In genomic region chr7:157278791-157279678, GRCh38 we compare ENCODE assay signal across 8 cellular contexts. TPM values are rescaled to one million over a fixed set of nuclear protein-coding genes. Genes with fewer than 3 reads are reported as not detected.
DNase-seq lines count a peak whose midpoint lies in the region; ATAC-seq, FAIRE-seq and TF ChIP-seq lines count a peak whose summit lies in the region.

No MANE protein-coding gene starts in this region.

- peak; percentile 62 for DNase-seq in activated effector memory CD4-positive, alpha-beta T cell treated with anti-CD3 and anti-CD28 coated beads, Interleukin-2, amount 50 U/mL, for 16 hours
- DNase-seq in activated effector memory CD4-positive, alpha-beta T cell treated with Interleukin-2 at 50 U/mL for 16 hours: no peak
- DNase-seq in astrocyte (ENCODE audit: low read depth) (no peak), left kidney (ENCODE audit: low read depth, low spot score) (peak; percentile 52), uterus (no peak), type B pancreatic cell (ENCODE audit: extremely low spot score, unreplicated experiment) (no peak)

- peaks cover 3% of the 10 kb centered on the region for H3K9me3 Mint-ChIP-seq in astrocyte (ENCODE audit: unreplicated experiment)
- no peaks in the 10 kb centered on the region for H3K9me3 Mint-ChIP-seq in type B pancreatic cell

- peak overlapping the region; percentile 77 for H3K4me2 ChIP-seq in astrocyte (ENCODE audit: low read length)

- H3K36me3 ChIP-seq in astrocyte (ENCODE audit: insufficient read depth, low read length): no peaks in the 10 kb centered on the region
- no peaks in the 10 kb centered on the region for H3K36me3 ChIP-seq in uterus

- peak overlapping the region; percentile 73 for H2AFZ ChIP-seq in astrocyte (ENCODE audit: low read depth, low read length)

- ATAC-seq in HG03159 (IDR thresholded peaks at IDR 0.05; ENCODE audit: unreplicated experiment) (no peak), GM18868 (IDR thresholded peaks at IDR 0.05; ENCODE audit: unreplicated experiment) (no peak)

- H3K4me3 ChIP-seq in astrocyte (ENCODE audit: insufficient read depth, low read depth, low read length): peak overlapping the region; percentile 28
- peak overlapping the region; percentile 30 to 34 for H3K4me3 ChIP-seq in uterus

- H3K9ac ChIP-seq in astrocyte (ENCODE audit: low read length): peak overlapping the region; percentile 60

- TF ChIP-seq POLR2A in uterus (IDR thresholded peaks at IDR 0.05): no peak

- H3K4me1 Mint-ChIP-seq in astrocyte (ENCODE audit: low read depth, unreplicated experiment) (peaks cover 6% of the 10 kb centered on the region), type B pancreatic cell (ENCODE audit: unreplicated experiment) (no peaks in the 10 kb centered on the region)

- peaks cover 21% of the 10 kb centered on the region for H3K4me1 ChIP-seq in astrocyte (ENCODE audit: insufficient read depth, low read length)
- H3K4me1 ChIP-seq in uterus: no peaks in the 10 kb centered on the region

- no peak for TF ChIP-seq CTCF in astrocyte (IDR thresholded peaks at IDR 0.05; ENCODE audit: insufficient read depth, low read depth, low read length)
- no peak for TF ChIP-seq CTCF in uterus (IDR thresholded peaks at IDR 0.05)
- no peak for TF ChIP-seq CTCF in type B pancreatic cell (conservative IDR thresholded peaks at IDR 0.05)

- H3K27me3 Mint-ChIP-seq in astrocyte (ENCODE audit: low read depth, unreplicated experiment) (no peaks in the 10 kb centered on the region), type B pancreatic cell (no peaks in the 10 kb centered on the region)

- H3K79me2 ChIP-seq in astrocyte (ENCODE audit: insufficient read depth, low read length): no peaks in the 10 kb centered on the region

- no peaks in the 10 kb centered on the region for H3K9me3 ChIP-seq in astrocyte (ENCODE audit: insufficient read depth, low read depth, low read length)
- no peaks in the 10 kb centered on the region for H3K9me3 ChIP-seq in uterus

- H3K36me3 Mint-ChIP-seq in astrocyte (ENCODE audit: low read depth, unreplicated experiment): peaks cover 7% of the 10 kb centered on the region
- no peaks in the 10 kb centered on the region for H3K36me3 Mint-ChIP-seq in type B pancreatic cell

- H3K27ac Mint-ChIP-seq in astrocyte (ENCODE audit: unreplicated experiment) (no peak overlapping the region), type B pancreatic cell (no peak overlapping the region)

- H3K27ac ChIP-seq in astrocyte (ENCODE audit: low read depth, low read length): no peak overlapping the region
- H3K27ac ChIP-seq in uterus: no peak overlapping the region

- FAIRE-seq in astrocyte (lab: Jason Lieb, UNC): no peak

- intact Hi-C loops in uterus (cut with DNase I; ENCODE audit: low total_unique reads): no loop called here

- H3K27me3 ChIP-seq in astrocyte (ENCODE audit: insufficient read depth, low read length) (no peaks in the 10 kb centered on the region), uterus (peaks cover 0 to 7% of the 10 kb centered on the region in 2 donors)

- no peak overlapping the region for H3K4me3 Mint-ChIP-seq in astrocyte (ENCODE audit: unreplicated experiment)
- no peak overlapping the region for H3K4me3 Mint-ChIP-seq in type B pancreatic cell

- no peaks in the 10 kb centered on the region for H4K20me1 ChIP-seq in astrocyte (ENCODE audit: insufficient read depth, low read length)

RNA-seq across cellular contexts. Expression of gene DNAJB6, which starts 57.8 kb away (rescaled TPM):
- total RNA-seq in astrocyte: 158 and 179 TPM in 2 replicates
- total RNA-seq in uterus: 100 to 1,000 TPM in 3 of 4 donors, 10 to 100 TPM in 1; 63.5 to 125 (median 107) TPM
- 97.2 and 107 TPM in 2 replicates for total RNA-seq in type B pancreatic cell (ENCODE audit: low replicate concordance)

Comparison
In these comparisons a context has a peak if more than half of its experiments do, and no peak if none do; other contexts are left out.
1. DNase-seq: peak in activated effector memory CD4-positive, alpha-beta T cell treated with anti-CD3 and anti-CD28 coated beads, Interleukin-2, amount 50 U/mL, for 16 hours (single experiment) and left kidney (single experiment); none in activated effector memory CD4-positive, alpha-beta T cell treated with Interleukin-2 at 50 U/mL for 16 hours (single experiment), astrocyte (single experiment), uterus (0 of 2) and type B pancreatic cell (single experiment).